9 cellular contexts compared by ENCODE assay signal in genomic region chr2:152730591-152731333, GRCh38. TPM values are rescaled to one million over a fixed set of nuclear protein-coding genes. Genes with fewer than 3 reads are reported as not detected.
DNase-seq lines count a peak whose midpoint lies in the region; ATAC-seq, FAIRE-seq and TF ChIP-seq lines count a peak whose summit lies in the region.
"Had no signal": no experiment of that assay in that cellular context is flagged by ENCODE, and none has a peak within 500 bp of the region (broad histone marks: within the 10 kb centered on the region; RNA-seq: fewer than 3 reads in every experiment).

No MANE protein-coding gene starts in this region.

- H3K27ac Mint-ChIP-seq in stimulated activated naive CD8-positive, alpha-beta T cell treated with anti-CD3 and anti-CD28 coated beads, Interleukin-15, amount 100 ng/mL, for 72 hours, result no peak overlapping the region

- no peak for DNase-seq in H54 (ENCODE audit: insufficient read length, low spot score)
- DNase-seq in MV-4-11 (lab: John Stamatoyannopoulos, UW), result peak; percentile 73
- DNase-seq in GM12878 (ENCODE audit: low read depth, low spot score), result no peak
- peak; percentile 39 to 51 for DNase-seq in stimulated activated naive CD8-positive, alpha-beta T cell treated with anti-CD3 and anti-CD28 coated beads, Interleukin-15, amount 100 ng/mL, for 72 hours
- no peak for DNase-seq in middle frontal gyrus (ENCODE audit: extremely low spot score, low spot score)
- no peak for DNase-seq in testis
- no peak for DNase-seq in cerebellum (ENCODE audit: low spot score)
- DNase-seq: gastrocnemius medialis had no signal

- SMC1A ChIA-PET in GM12878 (lab: Charles Lee; ENCODE audit: uncharacterized antibody, unreplicated experiment), result interaction anchor here (0.6 to 1.9 kb wide), 6 partner anchors 9 to 157 kb away, joined by 3 to 6 read pairs (median 3); no protein-coding TSS in a partner anchor

- ATAC-seq in GM18508 (IDR thresholded peaks at IDR 0.05; ENCODE audit: insufficient read depth, unreplicated experiment), result peak; percentile 53
- peak; percentile 86 for ATAC-seq in GM12878
- peak; percentile 99 for ATAC-seq in stimulated activated naive CD8-positive, alpha-beta T cell treated with anti-CD3 and anti-CD28 coated beads, Interleukin-15, amount 100 ng/mL, for 72 hours

- RAD21 ChIA-PET in GM12878 (lab: Charles Lee; ENCODE audit: unreplicated experiment), result interaction anchor here (0.7 to 1.4 kb wide), 2 partner anchors 12 to 16 kb away, joined by 3 to 4 read pairs; no protein-coding TSS in a partner anchor

- H3K4me3 ChIP-seq in GM12878 (no peak overlapping the region), testis (no peak overlapping the region)
- H3K4me3 ChIP-seq: gastrocnemius medialis had no signal

- no peaks in the 10 kb centered on the region for H3K9me3 ChIP-seq in GM12878 (replicated peaks; ENCODE audit: control insufficient read depth, insufficient read depth, low read length)
- H3K9me3 ChIP-seq in testis, result no peaks in the 10 kb centered on the region
- H3K9me3 ChIP-seq: gastrocnemius medialis had no signal

- H3K4me1 Mint-ChIP-seq in stimulated activated naive CD8-positive, alpha-beta T cell treated with anti-CD3 and anti-CD28 coated beads, Interleukin-15, amount 100 ng/mL, for 72 hours, result peaks cover 24% of the 10 kb centered on the region

- TF ChIP-seq EP300 in GM12878 (IDR thresholded peaks at IDR 0.05; ENCODE audit: borderline replicate concordance in 1 of 2, control insufficient read depth in 1 of 2, low read depth in 2 of 2, low read length in 2 of 2), result no peak

- CTCF ChIA-PET in GM12878 (lab: Yijun Ruan, JAX), result interaction anchor here (0.9 to 2.2 kb wide), 5 partner anchors 10 to 96 kb away, joined by 3 to 12 read pairs (median 6); partner anchors contain the start of gene PRPF40A

- no peak for TF ChIP-seq CTCF in GM12878 (IDR thresholded peaks at IDR 0.05 in 2 of 3, conservative IDR thresholded peaks at IDR 0.05 in 1 of 3; ENCODE audit: control insufficient read depth in 2 of 3, extremely low read depth in 1 of 3, insufficient read depth in 1 of 3, low read depth in 3 of 3, low read length in 3 of 3)
- TF ChIP-seq CTCF in testis (IDR thresholded peaks at IDR 0.05), result no peak

- no peaks in the 10 kb centered on the region for H3K9me3 Mint-ChIP-seq in stimulated activated naive CD8-positive, alpha-beta T cell treated with anti-CD3 and anti-CD28 coated beads, Interleukin-15, amount 100 ng/mL, for 72 hours

- TF ChIP-seq RAD21 in GM12878 (IDR thresholded peaks at IDR 0.05; ENCODE audit: insufficient read depth, low read depth, low read length), result no peak

- H3K36me3 ChIP-seq in GM12878 (ENCODE audit: control insufficient read depth in 2 of 2, insufficient read depth in 2 of 2, low read length in 1 of 2) (no peaks in the 10 kb centered on the region), testis (ENCODE audit: low read depth, missing control alignments) (no peaks in the 10 kb centered on the region)

- no TSS peak for BruUV-seq in GM12878 (replicated peaks; lab: Mats Ljungman, UMichigan)

- intact Hi-C loops in GM12878 (cut with micrococcal nuclease; ENCODE audit: unreplicated experiment) (no loop called here), testis (cut with DNase I; ENCODE audit: low total_unique reads) (loop anchor here (10.0 kb wide), 1 partner anchor 166 kb away; no protein-coding TSS in a partner anchor)

- WGBS in GM12878 (ENCODE audit: insufficient coverage, insufficient replicate concordance, low lambda C conversion rate, missing lambda C conversion rate), result 88% methylated on average over 1 of the region's 1 CpG
- WGBS in testis, 2 donors, result 93 to 95% methylated on average over 1 of the region's 1 CpG

- peaks cover 11% of the 10 kb centered on the region; the same call in 1 of the 2 replicates for H3K4me1 ChIP-seq in GM12878 (ENCODE audit: control insufficient read depth, insufficient read depth, low read length)
- H3K4me1 ChIP-seq in testis, result no peaks in the 10 kb centered on the region

- no peaks in the 10 kb centered on the region for H3K27me3 Mint-ChIP-seq in stimulated activated naive CD8-positive, alpha-beta T cell treated with anti-CD3 and anti-CD28 coated beads, Interleukin-15, amount 100 ng/mL, for 72 hours

- no peak overlapping the region for H3K27ac ChIP-seq in GM12878 (ENCODE audit: control insufficient read depth, insufficient read depth)
- H3K27ac ChIP-seq in testis, result no peak overlapping the region
- H3K27ac ChIP-seq: gastrocnemius medialis had no signal

- FAIRE-seq in H54 (lab: Jason Lieb, UNC) (peak; percentile 75), GM12878 (lab: Jason Lieb, UNC) (no peak)

- no peak overlapping the region for H2AFZ ChIP-seq in GM12878 (ENCODE audit: control insufficient read depth, low read depth, low read length)

- peaks cover 2% of the 10 kb centered on the region; the same call in 1 of the 2 replicates for H3K79me2 ChIP-seq in GM12878 (ENCODE audit: control insufficient read depth, insufficient read depth, low read length)

- POLR2A ChIA-PET in GM12878 (lab: Charles Lee), result no interaction called here

- H3K4me2 ChIP-seq in GM12878 (ENCODE audit: control insufficient read depth, insufficient read depth), result no peak overlapping the region

- peak overlapping the region; percentile 2 to 42 for H3K4me3 Mint-ChIP-seq in stimulated activated naive CD8-positive, alpha-beta T cell treated with anti-CD3 and anti-CD28 coated beads, Interleukin-15, amount 100 ng/mL, for 72 hours

- H3K9ac ChIP-seq in GM12878 (ENCODE audit: control insufficient read depth, insufficient read depth, low read length), result no peak overlapping the region

- no peak for TF ChIP-seq POLR2A in H54 (IDR thresholded peaks at IDR 0.05; ENCODE audit: low read depth, low read length)
- TF ChIP-seq POLR2A in GM12878 (IDR thresholded peaks at IDR 0.05; ENCODE audit: low read depth, low read length), result no peak
- TF ChIP-seq POLR2A in testis (IDR thresholded peaks at IDR 0.05), result no peak

- no peaks in the 10 kb centered on the region for H4K20me1 ChIP-seq in GM12878 (ENCODE audit: control insufficient read depth, insufficient read depth)

- H3K27me3 ChIP-seq in GM12878 (replicated peaks in 1 of 2; ENCODE audit: control insufficient read depth in 2 of 2, insufficient read depth in 2 of 2, low read length in 1 of 2) (no peaks in the 10 kb centered on the region), testis (no peaks in the 10 kb centered on the region)
- H3K27me3 ChIP-seq: gastrocnemius medialis had no signal

- in situ Hi-C loops in GM12878 (cut with MboI), result no loop called here

TF ChIP-seq in GM12878, 131 proteins besides CTCF, POLR2A, EP300 and RAD21 (continues in another document):
- TF ChIP-seq RUNX3 (IDR thresholded peaks at IDR 0.05; ENCODE audit: low read length), result peak; percentile 27
- no peak for TF ChIP-seq JUNB (IDR thresholded peaks at IDR 0.05)
- TF ChIP-seq YBX1 (IDR thresholded peaks at IDR 0.05), result no peak
- TF ChIP-seq CREB1 (IDR thresholded peaks at IDR 0.05; ENCODE audit: low read depth), result no peak
- no peak for TF ChIP-seq NR2C2 (IDR thresholded peaks at IDR 0.05; ENCODE audit: borderline replicate concordance, control insufficient read depth, insufficient read length, low read depth)
- TF ChIP-seq RAD51 (IDR thresholded peaks at IDR 0.05), result no peak

RNA-seq across cellular contexts. Expression of gene ARL6IP6, which starts 12.3 kb away (rescaled TPM):
- total RNA-seq in GM12878 (2013; cell fraction: nucleolus; rRNA removed), result 52.3 and 58.3 TPM in 2 replicates
- total RNA-seq in GM12878 (2014; rRNA removed), result 15.8 and 21.1 TPM in 2 replicates
- 23.4 and 25.8 TPM in 2 replicates for total RNA-seq in GM12878 (2014; rRNA removed; fragmentation: Illumina TruSeq; extraction: Trizol)
- 23.5 and 26.6 TPM in 2 replicates for total RNA-seq in GM12878 (2021)
- 16.8 TPM for polyA plus RNA-seq in GM12878 (2011; ENCODE audit: low read depth)
- polyA plus RNA-seq in GM12878 (2011; rRNA removed), result 87.3 and 130 TPM in 2 replicates
- 27.4 and 39.7 TPM in 2 replicates for polyA plus RNA-seq in GM12878 (2011; cell fraction: cytosol; rRNA removed)
- 71.2 and 88.7 TPM in 2 replicates for polyA plus RNA-seq in GM12878 (2011; cell fraction: nucleus; rRNA removed)
- 14.3 and 19.4 TPM in 2 replicates for polyA plus RNA-seq in GM12878 (2012)
- polyA plus RNA-seq in GM12878 (2014; fragmentation: Illumina TruSeq; extraction: Trizol), result 31.7 and 48.0 TPM in 2 replicates
- polyA plus RNA-seq in GM12878 (2014; fragmentation: Nextera tagmentation; extraction: Ambion mirVana), result 10 to 100 TPM; 18.0 to 30.1 TPM
- polyA plus RNA-seq in GM12878 (2014; rRNA removed), result 18.1 and 19.5 TPM in 2 replicates
- 10 to 100 TPM; 48.5 to 51.5 TPM for polyA plus RNA-seq in GM12878 (2016; fragmentation: Nextera tagmentation; extraction: Ambion mirVana)
- polyA minus RNA-seq in GM12878 (2011; rRNA and poly(A)+ RNA removed), result 27.0 and 29.3 TPM in 2 replicates
- 6.9 and 9.1 TPM in 2 replicates for polyA minus RNA-seq in GM12878 (2011; cell fraction: cytosol; rRNA and poly(A)+ RNA removed)
- 18.9 and 25.4 TPM in 2 replicates for polyA minus RNA-seq in GM12878 (2011; cell fraction: nucleus; rRNA and poly(A)+ RNA removed)
- total RNA-seq in testis, result 10 to 100 TPM; 42.0 TPM
- polyA plus RNA-seq in testis (ENCODE audit: insufficient read depth, low read depth, low replicate concordance), result 27.8 TPM
- 31.9 TPM for total RNA-seq in cerebellum

RNA-seq across cellular contexts. Expression of gene PRPF40A, which starts 13.5 kb away (rescaled TPM):
- total RNA-seq in GM12878 (2013; cell fraction: nucleolus; rRNA removed), result 399 and 423 TPM in 2 replicates
- total RNA-seq in GM12878 (2014; rRNA removed) (123 and 139 TPM in 2 replicates), GM12878 (2014; rRNA removed; fragmentation: Illumina TruSeq; extraction: Trizol) (159 and 164 TPM in 2 replicates), GM12878 (2021) (145 and 151 TPM in 2 replicates), testis (100 to 1,000 TPM; 107 to 116 TPM), cerebellum (105 TPM)
- polyA plus RNA-seq in GM12878 (2011; ENCODE audit: low read depth), result 32.0 TPM
- polyA plus RNA-seq in GM12878 (2011; rRNA removed) (145 and 175 TPM in 2 replicates), GM12878 (2014; fragmentation: Illumina TruSeq; extraction: Trizol) (143 and 160 TPM in 2 replicates), GM12878 (2014; fragmentation: Nextera tagmentation; extraction: Ambion mirVana) (100 to 1,000 TPM in 1 of 2 experiments, 10 to 100 TPM in 1; 97.8 to 117 TPM), GM12878 (2014; rRNA removed) (90.8 and 131 TPM in 2 replicates), GM12878 (2016; fragmentation: Nextera tagmentation; extraction: Ambion mirVana) (100 to 1,000 TPM; 189 to 197 TPM), testis (ENCODE audit: insufficient read depth, low read depth, low replicate concordance) (33.1 TPM)
- 85.3 and 127 TPM in 2 replicates for polyA plus RNA-seq in GM12878 (2011; cell fraction: cytosol; rRNA removed)
- polyA plus RNA-seq in GM12878 (2011; cell fraction: nucleus; rRNA removed), result 285 and 290 TPM in 2 replicates
- 47.0 and 71.4 TPM in 2 replicates for polyA plus RNA-seq in GM12878 (2012)
- polyA minus RNA-seq in GM12878 (2011; rRNA and poly(A)+ RNA removed), result 242 and 408 TPM in 2 replicates
- polyA minus RNA-seq in GM12878 (2011; cell fraction: cytosol; rRNA and poly(A)+ RNA removed), result 51.6 and 67.1 TPM in 2 replicates
- polyA minus RNA-seq in GM12878 (2011; cell fraction: nucleus; rRNA and poly(A)+ RNA removed), result 208 and 363 TPM in 2 replicates

Comparison
In these comparisons a context has a peak if more than half of its experiments do, and no peak if none do; other contexts are left out.
1. DNase-seq: peak in MV-4-11 (single experiment) and stimulated activated naive CD8-positive, alpha-beta T cell treated with anti-CD3 and anti-CD28 coated beads, Interleukin-15, amount 100 ng/mL, for 72 hours (2 of 2); none in H54 (single experiment), GM12878 (single experiment), middle frontal gyrus (single experiment), testis (single experiment) and cerebellum (single experiment).
2. Peak in every context shown above with its lines, with median percentiles within 50 percentile points of each other: ATAC-seq.